In genomic region chr7:73706122-73707044, GRCh38 we compare ENCODE assay signal across 8 cellular contexts. TPM values are rescaled to one million over a fixed set of nuclear protein-coding genes. Genes with fewer than 3 reads are reported as not detected.
A peak's percentile ranks its signal among the peaks of the same experiment; 100 is the strongest.
DNase-seq lines count a peak whose midpoint lies in the region; ATAC-seq and TF ChIP-seq lines count a peak whose summit lies in the region.

No MANE protein-coding gene starts in this region.

- H3K27me3 ChIP-seq in breast epithelium = no peaks in the 10 kb centered on the region

- no peak for TF ChIP-seq CTCF in breast epithelium (IDR thresholded peaks at IDR 0.05)

- intact Hi-C loops in breast epithelium (cut with DNase I; ENCODE audit: low total_unique reads) = no loop called here

- peak; percentile 92 for ATAC-seq in activated CD4-positive, CD25-positive, alpha-beta regulatory T cell treated with anti-CD3 and anti-CD28 coated beads, Interleukin-2, amount 50 U/mL, for 24 hours
- ATAC-seq in GM18873 (IDR thresholded peaks at IDR 0.05; ENCODE audit: low FRiP score, unreplicated experiment) (no peak), GM21825 (IDR thresholded peaks at IDR 0.05; ENCODE audit: unreplicated experiment) (no peak)

- no peaks in the 10 kb centered on the region for H3K4me1 ChIP-seq in breast epithelium

- TF ChIP-seq POLR2A in breast epithelium (IDR thresholded peaks at IDR 0.05) = no peak

- no peaks in the 10 kb centered on the region for H3K9me3 ChIP-seq in breast epithelium

- peak overlapping the region; percentile 80 to 81 for H3K27ac ChIP-seq in breast epithelium

- H3K4me3 ChIP-seq in breast epithelium = no peak overlapping the region

- DNase-seq in activated CD4-positive, CD25-positive, alpha-beta regulatory T cell treated with anti-CD3 and anti-CD28 coated beads, Interleukin-2, amount 50 U/mL, for 72 hours = no peak
- DNase-seq in NCI-H2171 treated with DMSO at 0.1 percent for 48 hours (lab: John Stamatoyannopoulos, UW) (peak; percentile 76), breast epithelium (ENCODE audit: low spot score in 2 of 2) (no peak), NOMO-1 (lab: John Stamatoyannopoulos, UW; ENCODE audit: unreplicated experiment in 2 of 2) (no peak)
- DNase-seq in stimulated activated CD4-positive, alpha-beta T cell treated with anti-CD3 and anti-CD28 coated beads, Interleukin-2, amount 100 ng/mL, for 24 hours = peak; percentile 49 to 54

- H3K36me3 ChIP-seq in breast epithelium = no peaks in the 10 kb centered on the region

RNA-seq across cellular contexts. Expression of gene STX1A, which starts 13.1 kb away (rescaled TPM):
- 1 to 10 TPM; 5.9 to 9.5 (median 8.5) TPM for total RNA-seq in breast epithelium

RNA-seq across cellular contexts. Expression of gene BUD23, which starts 23.0 kb away (rescaled TPM):
- 10 to 100 TPM; 39.5 to 49.8 (median 41.0) TPM for total RNA-seq in breast epithelium

RNA-seq across cellular contexts. Expression of gene DNAJC30, which starts 23.1 kb away (rescaled TPM):
- 1 to 10 TPM; 2.9 to 6.9 (median 4.6) TPM for total RNA-seq in breast epithelium

RNA-seq across cellular contexts. Expression of gene ABHD11, which starts 32.2 kb away (rescaled TPM):
- total RNA-seq in breast epithelium = 10 to 100 TPM; 10.9 to 57.8 (median 36.4) TPM

RNA-seq across cellular contexts. Expression of gene VPS37D, which starts 38.8 kb away (rescaled TPM):
- total RNA-seq in breast epithelium = 1 to 10 TPM; 3.5 to 5.9 (median 3.8) TPM

Comparison
In these comparisons a context has a peak if more than half of its experiments do, and no peak if none do; other contexts are left out.
1. ATAC-seq: peak in activated CD4-positive, CD25-positive, alpha-beta regulatory T cell treated with anti-CD3 and anti-CD28 coated beads, Interleukin-2, amount 50 U/mL, for 24 hours (2 of 2); none in GM18873 (single experiment) and GM21825 (single experiment).
2. DNase-seq: peak in NCI-H2171 treated with DMSO at 0.1 percent for 48 hours (single experiment) and stimulated activated CD4-positive, alpha-beta T cell treated with anti-CD3 and anti-CD28 coated beads, Interleukin-2, amount 100 ng/mL, for 24 hours (2 of 2); none in activated CD4-positive, CD25-positive, alpha-beta regulatory T cell treated with anti-CD3 and anti-CD28 coated beads, Interleukin-2, amount 50 U/mL, for 72 hours (single experiment), breast epithelium (0 of 2) and NOMO-1 (0 of 2).